17 cellular contexts compared by ENCODE assay signal in genomic region chr4:19735012-19735411, GRCh38.
"Had no signal": no experiment of that assay in that cellular context is flagged by ENCODE, and none has a peak within 500 bp of the region (broad histone marks: within the 10 kb centered on the region; RNA-seq: fewer than 3 reads in every experiment).

No MANE protein-coding gene starts in this region.

- H3K27me3 ChIP-seq: gastroesophageal sphincter, pancreas, suprapubic skin had no signal

- DNase-seq: activated CD4-positive, alpha-beta T cell treated with anti-CD3 and anti-CD28 coated beads, Interleukin-2, amount 10 ng/mL, durations not matched to agents 7 days and 5 days; activated CD8-positive, alpha-beta memory T cell treated with anti-CD3 and anti-CD28 coated beads for 24 hours; activated naive CD8-positive, alpha-beta T cell treated with anti-CD3 and anti-CD28 coated beads, Interleukin-2, amount 10 ng/mL, durations not matched to agents 7 days and 5 days; aorta; cerebellar nuclear complex; endodermal cell; erythroblast; mucosa of descending colon; naive thymus-derived CD4-positive, alpha-beta T cell; pancreas; stimulated activated CD4-positive, alpha-beta T cell treated with anti-CD3 and anti-CD28 coated beads, Interleukin-4, amount 100 ng/mL, for 1 hour; stimulated activated naive CD4-positive, alpha-beta T cell treated with Interleukin-2 at 50 U/mL for 16 hours; SW 1271; trophoblast cell had no signal

- H3K9me3 ChIP-seq: mucosa of descending colon, pancreas, suprapubic skin had no signal

- ATAC-seq: gastroesophageal sphincter; left lobe of liver; mucosa of descending colon; naive thymus-derived CD4-positive, alpha-beta T cell; pancreas had no signal

- H3K4me1 ChIP-seq: gastroesophageal sphincter, pancreas, suprapubic skin had no signal

- H3K4me3 ChIP-seq: gastroesophageal sphincter, mucosa of descending colon, pancreas, suprapubic skin had no signal

- H3K36me3 ChIP-seq: gastroesophageal sphincter, pancreas, suprapubic skin had no signal

- H3K27ac ChIP-seq: gastroesophageal sphincter, pancreas, suprapubic skin had no signal
